Comparison of ENCODE assay signal across 10 cellular contexts in the genomic region with DNA sequence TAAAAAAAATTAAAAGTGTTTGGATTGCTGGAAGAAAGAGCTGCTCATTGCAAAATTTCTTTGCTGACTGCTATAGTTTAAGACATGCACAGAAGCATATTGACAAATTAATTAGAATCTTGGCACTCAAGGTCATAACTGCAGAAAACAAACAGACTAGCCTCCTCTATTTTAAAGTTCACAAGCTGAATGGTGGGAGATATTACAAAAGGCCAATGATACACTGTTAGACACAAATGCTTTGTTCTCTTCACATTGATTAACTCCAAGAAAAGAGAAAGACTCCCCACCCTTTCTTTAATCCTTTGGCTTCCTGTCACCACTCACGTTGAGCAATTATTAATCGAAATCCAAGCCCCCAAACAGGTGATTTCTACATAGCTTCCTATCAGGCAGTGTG.
"Had no signal": no experiment of that assay in that cellular context is flagged by ENCODE, and none has a peak within 500 bp of the region (broad histone marks: within the 10 kb centered on the region; RNA-seq: fewer than 3 reads in every experiment).

No MANE protein-coding gene starts in this region.

- H3K9ac ChIP-seq: GM23248 had no signal

- H3K27ac ChIP-seq: GM23248 had no signal

- H3K9me3 ChIP-seq: HAP-1 had no signal

- H2AFZ ChIP-seq: GM23248, GM23338 had no signal

- H3K4me2 ChIP-seq: GM23338 had no signal

- FAIRE-seq: H1, H54 had no signal

- ATAC-seq: GM23338, HCT116 had no signal

- H3K4me1 ChIP-seq: HAP-1 had no signal

- H3K36me3 ChIP-seq: HAP-1 had no signal

- H3K9me3 Mint-ChIP-seq: GM23338, H9 had no signal

- DNase-seq: GM23248, H7, H9, HCEC 1CT, HFFc6 had no signal

- H3K27ac Mint-ChIP-seq: GM23338, H9, HFFc6 had no signal

- H3K4me3 ChIP-seq: GM23248, GM23338, HAP-1 had no signal

- H3K4me3 Mint-ChIP-seq: GM23338, H9, HFFc6 had no signal
